ENCODE assay signal across 8 cellular contexts in genomic region chrX:18674788-18675735, GRCh38. TPM values are rescaled to one million over a fixed set of nuclear protein-coding genes. Genes with fewer than 3 reads are reported as not detected.
DNase-seq lines count a peak whose midpoint lies in the region; ATAC-seq, FAIRE-seq and TF ChIP-seq lines count a peak whose summit lies in the region.

No MANE protein-coding gene starts in this region.

- H3F3A ChIP-seq in GM23338 (replicated peaks; ENCODE audit: low read depth): no peaks in the 10 kb centered on the region

- H3K9me3 ChIP-seq in Karpas-422 (ENCODE audit: low read length) (no peaks in the 10 kb centered on the region), SK-N-MC (ENCODE audit: low read depth, low read length) (no peaks in the 10 kb centered on the region), thymus (ENCODE audit: control insufficient read depth) (no peaks in the 10 kb centered on the region)

- TF ChIP-seq CTCF in GM23338 (conservative IDR thresholded peaks at IDR 0.05; ENCODE audit: low read depth in 2 of 2): no peak
- TF ChIP-seq CTCF in glutamatergic neuron (IDR thresholded peaks at IDR 0.05; ENCODE audit: partially characterized antibody, unreplicated experiment): no peak
- no peak for TF ChIP-seq CTCF in osteocyte (IDR thresholded peaks at IDR 0.05)

- H3K36me3 Mint-ChIP-seq in GM23338 (ENCODE audit: low read depth) (no peaks in the 10 kb centered on the region), glutamatergic neuron (ENCODE audit: unreplicated experiment) (no peaks in the 10 kb centered on the region), osteocyte (ENCODE audit: unreplicated experiment) (no peaks in the 10 kb centered on the region)
- no peaks in the 10 kb centered on the region for H3K36me3 Mint-ChIP-seq in activated naive CD4-positive, alpha-beta T cell treated with anti-CD3 and anti-CD28 coated beads, Interleukin-2, amount 50 U/mL, for 24 hours

- no peaks in the 10 kb centered on the region for H3K4me1 Mint-ChIP-seq in GM23338
- peaks cover 12% of the 10 kb centered on the region for H3K4me1 Mint-ChIP-seq in activated naive CD4-positive, alpha-beta T cell treated with anti-CD3 and anti-CD28 coated beads, Interleukin-2, amount 50 U/mL, for 24 hours
- H3K4me1 Mint-ChIP-seq in glutamatergic neuron (ENCODE audit: low read depth, unreplicated experiment): peaks cover 2% of the 10 kb centered on the region
- H3K4me1 Mint-ChIP-seq in osteocyte (ENCODE audit: unreplicated experiment): peaks cover 3% of the 10 kb centered on the region

- H3K36me3 ChIP-seq in GM23338 (ENCODE audit: insufficient read depth) (no peaks in the 10 kb centered on the region), Karpas-422 (ENCODE audit: insufficient read depth, low read length) (no peaks in the 10 kb centered on the region), SK-N-MC (ENCODE audit: insufficient read depth, low read length) (no peaks in the 10 kb centered on the region), thymus (ENCODE audit: control insufficient read depth, insufficient read depth) (no peaks in the 10 kb centered on the region)

- H3K27ac Mint-ChIP-seq in GM23338 (no peak overlapping the region), glutamatergic neuron (ENCODE audit: unreplicated experiment) (no peak overlapping the region), osteocyte (ENCODE audit: unreplicated experiment) (peak overlapping the region; percentile 47)
- H3K27ac Mint-ChIP-seq in activated naive CD4-positive, alpha-beta T cell treated with anti-CD3 and anti-CD28 coated beads, Interleukin-2, amount 50 U/mL, for 24 hours: peak overlapping the region; percentile 91

- no peaks in the 10 kb centered on the region for H3K4me1 ChIP-seq in GM23338 (ENCODE audit: insufficient read depth)
- peaks cover 10% of the 10 kb centered on the region for H3K4me1 ChIP-seq in Karpas-422 (ENCODE audit: low read length)
- no peaks in the 10 kb centered on the region for H3K4me1 ChIP-seq in thymus (ENCODE audit: control insufficient read depth, insufficient read depth, low read length)

- H2AFZ ChIP-seq in GM23338: peak overlapping the region; percentile 56
- H2AFZ ChIP-seq in Karpas-422 (ENCODE audit: low read length): peak overlapping the region; percentile 86; the same call in 1 of the 2 replicates

- peak overlapping the region; percentile 71 for H3K4me2 ChIP-seq in GM23338
- H3K4me2 ChIP-seq in Karpas-422 (ENCODE audit: low read depth, low read length, poor library complexity, severe bottlenecking): peak overlapping the region; percentile 66

- peak; percentile 70 for DNase-seq in GM23338 (ENCODE audit: low spot score)
- DNase-seq in Karpas-422: peak; percentile 88
- peak; percentile 39 for DNase-seq in SK-N-MC (ENCODE audit: low read depth, low spot score)
- peak; percentile 76 for DNase-seq in glutamatergic neuron
- DNase-seq in osteocyte (ENCODE audit: extremely low spot score, unreplicated experiment): peak; percentile 93

- peak; percentile 70 for FAIRE-seq in G401.6 (lab: Jason Lieb, UNC)

- H4K20me1 ChIP-seq in GM23338 (replicated peaks; ENCODE audit: insufficient read depth): no peaks in the 10 kb centered on the region
- H4K20me1 ChIP-seq in Karpas-422 (ENCODE audit: insufficient read depth, low read depth, low read length): no peaks in the 10 kb centered on the region

- peak overlapping the region; percentile 69 for H3K4me3 ChIP-seq in GM23338
- peak overlapping the region; percentile 64 for H3K4me3 ChIP-seq in Karpas-422 (ENCODE audit: low read length)
- peak overlapping the region; percentile 89 for H3K4me3 ChIP-seq in SK-N-MC
- peak overlapping the region; percentile 71 for H3K4me3 ChIP-seq in thymus (ENCODE audit: low read length)

- H3K79me2 ChIP-seq in GM23338 (replicated peaks; ENCODE audit: insufficient read depth): no peaks in the 10 kb centered on the region
- H3K79me2 ChIP-seq in Karpas-422 (ENCODE audit: low read length): no peaks in the 10 kb centered on the region

- ATAC-seq in GM23338: peak; percentile 76

- H3K27me3 ChIP-seq in GM23338 (ENCODE audit: insufficient read depth) (no peaks in the 10 kb centered on the region), Karpas-422 (ENCODE audit: low read length) (no peaks in the 10 kb centered on the region), thymus (ENCODE audit: control insufficient read depth, insufficient read depth) (no peaks in the 10 kb centered on the region)

- H3K9me3 Mint-ChIP-seq in GM23338: no peaks in the 10 kb centered on the region
- H3K9me3 Mint-ChIP-seq in activated naive CD4-positive, alpha-beta T cell treated with anti-CD3 and anti-CD28 coated beads, Interleukin-2, amount 50 U/mL, for 24 hours: no peaks in the 10 kb centered on the region
- peaks cover 10% of the 10 kb centered on the region for H3K9me3 Mint-ChIP-seq in glutamatergic neuron (ENCODE audit: unreplicated experiment)
- H3K9me3 Mint-ChIP-seq in osteocyte (ENCODE audit: unreplicated experiment): peaks cover 4% of the 10 kb centered on the region

- H3K9ac ChIP-seq in Karpas-422 (ENCODE audit: low read length) (peak overlapping the region; percentile 61), SK-N-MC (ENCODE audit: insufficient read length) (peak overlapping the region; percentile 83)

- H3K9me2 ChIP-seq in GM23338 (ENCODE audit: insufficient read depth) (no peaks in the 10 kb centered on the region), Karpas-422 (replicated peaks; ENCODE audit: insufficient read depth, low read length) (no peaks in the 10 kb centered on the region)

- WGBS in thymus: 2% methylated on average over 74 of the region's 74 CpGs

- peaks cover 10% of the 10 kb centered on the region for H3K27me3 Mint-ChIP-seq in GM23338 (ENCODE audit: insufficient read depth, low read depth, poor library complexity)
- H3K27me3 Mint-ChIP-seq in activated naive CD4-positive, alpha-beta T cell treated with anti-CD3 and anti-CD28 coated beads, Interleukin-2, amount 50 U/mL, for 24 hours: no peaks in the 10 kb centered on the region
- H3K27me3 Mint-ChIP-seq in glutamatergic neuron (ENCODE audit: unreplicated experiment): peaks cover 4% of the 10 kb centered on the region
- H3K27me3 Mint-ChIP-seq in osteocyte (ENCODE audit: unreplicated experiment): no peaks in the 10 kb centered on the region

- H3K4me3 Mint-ChIP-seq in GM23338: peak overlapping the region; percentile 74
- H3K4me3 Mint-ChIP-seq in activated naive CD4-positive, alpha-beta T cell treated with anti-CD3 and anti-CD28 coated beads, Interleukin-2, amount 50 U/mL, for 24 hours: peak overlapping the region; percentile 75
- peak overlapping the region; percentile 49 for H3K4me3 Mint-ChIP-seq in glutamatergic neuron (ENCODE audit: unreplicated experiment)
- H3K4me3 Mint-ChIP-seq in osteocyte (ENCODE audit: unreplicated experiment): peak overlapping the region; percentile 71

- H3K27ac ChIP-seq in GM23338 (ENCODE audit: low read depth) (no peak overlapping the region; the same call in 1 of the 2 replicates), Karpas-422 (ENCODE audit: low read length) (no peak overlapping the region), SK-N-MC (no peak overlapping the region), thymus (ENCODE audit: low read depth) (peak overlapping the region; percentile 86)

TF ChIP-seq in GM23338, 12 proteins besides CTCF, POLR2A, EP300 and RAD21 (continues in another document):
- TF ChIP-seq NANOG (IDR thresholded peaks at IDR 0.05; ENCODE audit: borderline replicate concordance) (no peak), ZNF331 (CRISPR knock-in tag; IDR thresholded peaks at IDR 0.05; ENCODE audit: low read depth) (no peak), ZNF114 (CRISPR knock-in tag; IDR thresholded peaks at IDR 0.05) (no peak), EZH2phosphoT487 (IDR thresholded peaks at IDR 0.05; ENCODE audit: unreplicated experiment) (no peak), JUNB (IDR thresholded peaks at IDR 0.05; ENCODE audit: unreplicated experiment) (no peak), CREB1 (CRISPR knock-in tag; IDR thresholded peaks at IDR 0.05; ENCODE audit: low read depth) (no peak), STAT1 (IDR thresholded peaks at IDR 0.05; ENCODE audit: unreplicated experiment) (no peak)

RNA-seq across cellular contexts. Expression of gene RS1, which starts 3.2 kb away (rescaled TPM):
- total RNA-seq in GM23338 (2014; rRNA removed; shearing (Covaris generic)): not detected in 2 replicates
- polyA plus RNA-seq in GM23338 (2016; fragmentation: Nextera tagmentation; extraction: Ambion mirVana): not detected in 2 replicates
- total RNA-seq in Karpas-422 (2014; rRNA removed; shearing (Covaris generic); ENCODE audit: low replicate concordance): not detected in 2 replicates
- total RNA-seq in glutamatergic neuron (ENCODE audit: unreplicated experiment): not detected
- total RNA-seq in osteocyte: not detected in 2 replicates
- 0.07 TPM for polyA plus RNA-seq in thymus

RNA-seq across cellular contexts. Expression of gene PPEF1, which starts 32.4 kb away (rescaled TPM):
- total RNA-seq in GM23338 (2014; rRNA removed; shearing (Covaris generic)): 0.76 TPM in 1 of 2 replicates, not detected in the other
- not detected in 2 replicates for polyA plus RNA-seq in GM23338 (2016; fragmentation: Nextera tagmentation; extraction: Ambion mirVana)
- not detected in 2 replicates for total RNA-seq in Karpas-422 (2014; rRNA removed; shearing (Covaris generic); ENCODE audit: low replicate concordance)
- 3.9 TPM for total RNA-seq in glutamatergic neuron (ENCODE audit: unreplicated experiment)
- 0.18 and 1.2 TPM in 2 replicates for total RNA-seq in osteocyte
- polyA plus RNA-seq in thymus: 1.1 TPM

Comparison
In these comparisons a context has a peak if more than half of its experiments do, and no peak if none do; other contexts are left out.
1. DNase-seq: peak in every context shown above with its lines; median percentile 93 in osteocyte; 88 in Karpas-422; 76 in glutamatergic neuron; 70 in GM23338; 39 in SK-N-MC.
2. H3K27ac Mint-ChIP-seq: peak in activated naive CD4-positive, alpha-beta T cell treated with anti-CD3 and anti-CD28 coated beads, Interleukin-2, amount 50 U/mL, for 24 hours (single experiment) and osteocyte (single experiment); none in GM23338 (single experiment) and glutamatergic neuron (single experiment).
3. Peak in every context shown above with its lines, with median percentiles within 50 percentile points of each other: H3K4me3 ChIP-seq and H3K4me3 Mint-ChIP-seq.